Comparison of ENCODE assay signal across 8 cellular contexts in the genomic region with DNA sequence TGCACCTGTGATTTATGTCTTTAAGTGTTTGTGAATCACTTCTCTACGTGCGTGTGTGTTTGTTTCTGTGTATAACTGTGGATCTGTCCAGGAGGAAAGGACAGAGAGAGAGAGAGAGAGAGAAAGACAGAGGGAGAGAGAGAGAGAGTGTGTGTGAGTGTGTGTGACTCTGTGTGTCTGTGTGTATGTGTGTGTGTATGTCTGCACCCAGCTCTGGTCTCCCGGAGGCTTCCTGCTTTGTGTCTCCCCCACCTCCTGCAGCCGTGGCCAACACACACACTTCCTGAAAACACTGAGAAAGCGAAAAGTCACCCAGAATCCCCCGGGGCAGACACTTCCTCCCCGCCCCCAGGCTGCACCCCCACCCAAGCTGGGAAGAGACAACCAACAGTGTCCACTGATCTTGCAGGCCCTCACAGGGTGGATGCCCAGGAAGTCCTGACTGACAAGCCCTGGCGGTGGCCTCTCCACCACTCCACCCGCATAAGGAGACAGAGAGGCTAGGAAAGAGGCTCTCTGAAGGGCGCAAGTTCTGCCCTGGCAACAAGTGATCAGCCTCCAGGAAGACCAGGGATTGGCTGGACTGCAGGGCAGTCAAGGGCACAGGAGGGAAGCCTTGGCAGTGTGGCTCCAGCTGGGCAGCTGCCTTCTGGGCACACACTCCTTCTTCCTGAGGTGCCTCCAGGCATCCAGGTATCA. TPM values are rescaled to one million over a fixed set of nuclear protein-coding genes. Genes with fewer than 3 reads are reported as not detected.
DNase-seq lines count a peak whose midpoint lies in the region; ATAC-seq and TF ChIP-seq lines count a peak whose summit lies in the region.

No MANE protein-coding gene starts in this region.

- H3K36me3 ChIP-seq in liver (ENCODE audit: control insufficient read depth in 4 of 4, insufficient read depth in 3 of 4, low read depth in 1 of 4, low read length in 3 of 4): peaks cover under 1 to 4% (median 3%) of the 10 kb centered on the region in 4 donors

- under 1% methylated on average over 10 of the region's 10 CpGs for WGBS in liver

- TF ChIP-seq RAD21 in liver (IDR thresholded peaks at IDR 0.05): peak; percentile 42 to 44

- H3K9me3 ChIP-seq in liver (ENCODE audit: control insufficient read depth in 4 of 4, low read length in 3 of 4): no peaks in the 10 kb centered on the region

- peak overlapping the region; percentile 71 to 81 (median 80) for H3K4me3 ChIP-seq in liver (ENCODE audit: low read depth in 1 of 3, low read length in 3 of 3)

- H3K9ac ChIP-seq in liver (ENCODE audit: low read depth in 1 of 2, low read length in 2 of 2): peak overlapping the region; percentile 64 to 70

- H3K4me1 Mint-ChIP-seq in activated CD4-positive, alpha-beta T cell treated with anti-CD3 and anti-CD28 coated beads for 36 hours: peaks cover 48% of the 10 kb centered on the region
- H3K4me1 Mint-ChIP-seq in chondrocyte (ENCODE audit: low read depth): peaks cover 46% of the 10 kb centered on the region

- peak overlapping the region; percentile 92 for H3K4me3 Mint-ChIP-seq in activated CD4-positive, alpha-beta T cell treated with anti-CD3 and anti-CD28 coated beads for 36 hours
- peak overlapping the region; percentile 71 for H3K4me3 Mint-ChIP-seq in chondrocyte (ENCODE audit: unreplicated experiment)

- TF ChIP-seq CTCF in chondrocyte (IDR thresholded peaks at IDR 0.05) (no peak), liver (IDR thresholded peaks at IDR 0.05; ENCODE audit: low read depth, low read length, missing input control) (no peak)

- DNase-seq in AML-193 (lab: John Stamatoyannopoulos, UW) (peak; percentile 92 to 94), NCI-H446 treated with DMSO at 0.1 percent for 48 hours (lab: John Stamatoyannopoulos, UW) (peak; percentile 33), chondrocyte (ENCODE audit: low spot score) (no peak)
- DNase-seq in activated CD4-positive, alpha-beta T cell treated with anti-CD3 and anti-CD28 coated beads for 36 hours: peak; percentile 89
- DNase-seq in stimulated activated CD4-positive, alpha-beta T cell treated with anti-CD3 and anti-CD28 coated beads, Interleukin-2, amount 100 ng/mL, for 4 hours (ENCODE audit: low read depth): peak; percentile 73

- intact Hi-C loops in activated CD4-positive, alpha-beta T cell treated with anti-CD3 and anti-CD28 coated beads for 36 hours (cut with DNase I, micrococcal nuclease): loop anchor here (1.0 to 10.0 kb wide), 7 partner anchors 14 to 523 kb away; partner anchors contain the start of genes ARAP1 (in 2 of the 2), FCHSD2 (in 2 of the 2) and ATG16L2 (in 1 of the 2)

- no peaks in the 10 kb centered on the region for H3K9me3 Mint-ChIP-seq in activated CD4-positive, alpha-beta T cell treated with anti-CD3 and anti-CD28 coated beads for 36 hours (ENCODE audit: low read depth)
- no peaks in the 10 kb centered on the region for H3K9me3 Mint-ChIP-seq in chondrocyte (ENCODE audit: low read depth)

- H3K27ac ChIP-seq in liver (ENCODE audit: low read depth in 1 of 2, low read length in 2 of 2): peak overlapping the region; percentile 93 to 98

- peak overlapping the region; percentile 96 for H3K27ac Mint-ChIP-seq in activated CD4-positive, alpha-beta T cell treated with anti-CD3 and anti-CD28 coated beads for 36 hours
- H3K27ac Mint-ChIP-seq in chondrocyte (ENCODE audit: unreplicated experiment): peak overlapping the region; percentile 83

- peaks cover 12% of the 10 kb centered on the region for H3K36me3 Mint-ChIP-seq in activated CD4-positive, alpha-beta T cell treated with anti-CD3 and anti-CD28 coated beads for 36 hours (ENCODE audit: low read depth)
- H3K36me3 Mint-ChIP-seq in chondrocyte (ENCODE audit: low read depth): peaks cover 7% of the 10 kb centered on the region

- H3K4me1 ChIP-seq in liver (ENCODE audit: control insufficient read depth in 4 of 4, insufficient read depth in 4 of 4, low read length in 3 of 4): peaks cover 13 to 56% (median 47%) of the 10 kb centered on the region in 4 donors

- ATAC-seq in GM19025 (IDR thresholded peaks at IDR 0.05; ENCODE audit: low read depth, unreplicated experiment) (peak; percentile 79), HG03196 (IDR thresholded peaks at IDR 0.05; ENCODE audit: unreplicated experiment) (peak; percentile 60)
- ATAC-seq in activated CD4-positive, alpha-beta T cell treated with anti-CD3 and anti-CD28 coated beads for 36 hours: peak; percentile 91

- POLR2A ChIA-PET in activated CD4-positive, alpha-beta T cell treated with anti-CD3 and anti-CD28 coated beads for 36 hours (lab: Charles Lee): interaction anchor here (0.6 to 2.0 kb wide), 4 partner anchors 53 to 419 kb away, joined by 3 to 7 read pairs (median 4); partner anchors contain the start of gene STARD10

- no peaks in the 10 kb centered on the region for H3K27me3 ChIP-seq in liver (ENCODE audit: control insufficient read depth in 4 of 4, insufficient read depth in 4 of 4, low read length in 3 of 4)

- no peaks in the 10 kb centered on the region for H3K27me3 Mint-ChIP-seq in activated CD4-positive, alpha-beta T cell treated with anti-CD3 and anti-CD28 coated beads for 36 hours
- no peaks in the 10 kb centered on the region for H3K27me3 Mint-ChIP-seq in chondrocyte (ENCODE audit: low read depth)

- CTCF ChIA-PET in activated CD4-positive, alpha-beta T cell treated with anti-CD3 and anti-CD28 coated beads for 36 hours (lab: Charles Lee): interaction anchor here (0.6 to 5.0 kb wide), 12 partner anchors 10 to 457 kb away, joined by 3 to 60 read pairs (median 4); partner anchors contain the start of gene STARD10

TF ChIP-seq in liver, 16 proteins besides CTCF, POLR2A, EP300 and RAD21 (continues in another document):
- peak; percentile 76 for TF ChIP-seq YY1 (IDR thresholded peaks at IDR 0.05)
- TF ChIP-seq RXRA (IDR thresholded peaks at IDR 0.05): peak; percentile 46 to 67
- peak; percentile 24 for TF ChIP-seq NR2F2 (IDR thresholded peaks at IDR 0.05)
- no peak for TF ChIP-seq JUND (IDR thresholded peaks at IDR 0.05)
- no peak for TF ChIP-seq HNF4G (IDR thresholded peaks at IDR 0.05)
- TF ChIP-seq, protein P1, sequence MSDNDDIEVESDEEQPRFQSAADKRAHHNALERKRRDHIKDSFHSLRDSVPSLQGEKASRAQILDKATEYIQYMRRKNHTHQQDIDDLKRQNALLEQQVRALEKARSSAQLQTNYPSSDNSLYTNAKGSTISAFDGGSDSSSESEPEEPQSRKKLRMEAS (IDR thresholded peaks at IDR 0.05): peak; percentile 71
- TF ChIP-seq GABPA (IDR thresholded peaks at IDR 0.05 in 1 of 2, conservative IDR thresholded peaks at IDR 0.05 in 1 of 2): peak in 1 of 2 donors; percentile 75
- TF ChIP-seq TAF1 (conservative IDR thresholded peaks at IDR 0.05): no peak
- no peak for TF ChIP-seq FOXA1 (IDR thresholded peaks at IDR 0.05)
- TF ChIP-seq HNF4A (conservative IDR thresholded peaks at IDR 0.05): peak in 1 of 2 donors; percentile 12
- TF ChIP-seq SP1 (IDR thresholded peaks at IDR 0.05): peak; percentile 48
- TF ChIP-seq FOXA2 (IDR thresholded peaks at IDR 0.05): no peak
- no peak for TF ChIP-seq ATF3 (IDR thresholded peaks at IDR 0.05)
- TF ChIP-seq, protein P2, sequence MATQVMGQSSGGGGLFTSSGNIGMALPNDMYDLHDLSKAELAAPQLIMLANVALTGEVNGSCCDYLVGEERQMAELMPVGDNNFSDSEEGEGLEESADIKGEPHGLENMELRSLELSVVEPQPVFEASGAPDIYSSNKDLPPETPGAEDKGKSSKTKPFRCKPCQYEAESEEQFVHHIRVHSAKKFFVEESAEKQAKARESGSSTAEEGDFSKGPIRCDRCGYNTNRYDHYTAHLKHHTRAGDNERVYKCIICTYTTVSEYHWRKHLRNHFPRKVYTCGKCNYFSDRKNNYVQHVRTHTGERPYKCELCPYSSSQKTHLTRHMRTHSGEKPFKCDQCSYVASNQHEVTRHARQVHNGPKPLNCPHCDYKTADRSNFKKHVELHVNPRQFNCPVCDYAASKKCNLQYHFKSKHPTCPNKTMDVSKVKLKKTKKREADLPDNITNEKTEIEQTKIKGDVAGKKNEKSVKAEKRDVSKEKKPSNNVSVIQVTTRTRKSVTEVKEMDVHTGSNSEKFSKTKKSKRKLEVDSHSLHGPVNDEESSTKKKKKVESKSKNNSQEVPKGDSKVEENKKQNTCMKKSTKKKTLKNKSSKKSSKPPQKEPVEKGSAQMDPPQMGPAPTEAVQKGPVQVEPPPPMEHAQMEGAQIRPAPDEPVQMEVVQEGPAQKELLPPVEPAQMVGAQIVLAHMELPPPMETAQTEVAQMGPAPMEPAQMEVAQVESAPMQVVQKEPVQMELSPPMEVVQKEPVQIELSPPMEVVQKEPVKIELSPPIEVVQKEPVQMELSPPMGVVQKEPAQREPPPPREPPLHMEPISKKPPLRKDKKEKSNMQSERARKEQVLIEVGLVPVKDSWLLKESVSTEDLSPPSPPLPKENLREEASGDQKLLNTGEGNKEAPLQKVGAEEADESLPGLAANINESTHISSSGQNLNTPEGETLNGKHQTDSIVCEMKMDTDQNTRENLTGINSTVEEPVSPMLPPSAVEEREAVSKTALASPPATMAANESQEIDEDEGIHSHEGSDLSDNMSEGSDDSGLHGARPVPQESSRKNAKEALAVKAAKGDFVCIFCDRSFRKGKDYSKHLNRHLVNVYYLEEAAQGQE (IDR thresholded peaks at IDR 0.05): peak; percentile 73
- no peak for TF ChIP-seq EGR1 (IDR thresholded peaks at IDR 0.05; ENCODE audit: low read depth in 2 of 2)

RNA-seq across cellular contexts. Expression of gene ARAP1, which starts 30.0 kb away (rescaled TPM):
- total RNA-seq in activated CD4-positive, alpha-beta T cell treated with anti-CD3 and anti-CD28 coated beads for 36 hours: 10 to 100 TPM; 69.9 to 76.6 TPM
- total RNA-seq in chondrocyte (45.3 to 67.4 TPM (median 48.1 TPM) in 3 replicates), liver (10 to 100 TPM; 59.8 to 77.8 TPM)
- polyA plus RNA-seq in liver: 10 to 100 TPM; 14.4 to 27.2 TPM

RNA-seq across cellular contexts. Expression of gene PDE2A, which starts 48.0 kb away (rescaled TPM):
- under 1 TPM; 0.30 to 0.73 TPM for total RNA-seq in activated CD4-positive, alpha-beta T cell treated with anti-CD3 and anti-CD28 coated beads for 36 hours
- total RNA-seq in chondrocyte: 0.21 TPM in 1 of 3 replicates, not detected in the others
- 10 to 100 TPM in 1 of 2 donors, 1 to 10 TPM in 1; 9.3 to 32.8 TPM for total RNA-seq in liver
- 10 to 100 TPM in 1 of 2 donors, 1 to 10 TPM in 1; 4.3 to 16.6 TPM for polyA plus RNA-seq in liver
